2 cellular contexts compared by ENCODE assay signal in genomic region chr20:63858393-63859165, GRCh38.
TF ChIP-seq lines count a peak whose summit lies in the region.

No MANE protein-coding gene starts in this region.

TF ChIP-seq in A549, 52 proteins besides CTCF, POLR2A, EP300 and RAD21:
- TF ChIP-seq HDAC2 (IDR thresholded peaks at IDR 0.05): no peak
- no peak for TF ChIP-seq ZNF302 (CRISPR knock-in tag; IDR thresholded peaks at IDR 0.05)
- no peak for TF ChIP-seq TFCP2L1 (CRISPR knock-in tag; IDR thresholded peaks at IDR 0.05)
- TF ChIP-seq, protein P1, sequence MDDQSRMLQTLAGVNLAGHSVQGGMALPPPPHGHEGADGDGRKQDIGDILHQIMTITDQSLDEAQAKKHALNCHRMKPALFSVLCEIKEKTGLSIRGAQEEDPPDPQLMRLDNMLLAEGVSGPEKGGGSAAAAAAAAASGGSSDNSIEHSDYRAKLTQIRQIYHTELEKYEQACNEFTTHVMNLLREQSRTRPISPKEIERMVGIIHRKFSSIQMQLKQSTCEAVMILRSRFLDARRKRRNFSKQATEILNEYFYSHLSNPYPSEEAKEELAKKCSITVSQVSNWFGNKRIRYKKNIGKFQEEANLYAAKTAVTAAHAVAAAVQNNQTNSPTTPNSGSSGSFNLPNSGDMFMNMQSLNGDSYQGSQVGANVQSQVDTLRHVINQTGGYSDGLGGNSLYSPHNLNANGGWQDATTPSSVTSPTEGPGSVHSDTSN (IDR thresholded peaks at IDR 0.05): 0 out of 2 replicates have a peak, but pooled peaks have one; percentile 20
TF ChIP-seq in A549: peak in this region for 1.

TF ChIP-seq in GM12878, 131 proteins besides CTCF, POLR2A, EP300 and RAD21 (continues in another document):
- TF ChIP-seq, protein P2, sequence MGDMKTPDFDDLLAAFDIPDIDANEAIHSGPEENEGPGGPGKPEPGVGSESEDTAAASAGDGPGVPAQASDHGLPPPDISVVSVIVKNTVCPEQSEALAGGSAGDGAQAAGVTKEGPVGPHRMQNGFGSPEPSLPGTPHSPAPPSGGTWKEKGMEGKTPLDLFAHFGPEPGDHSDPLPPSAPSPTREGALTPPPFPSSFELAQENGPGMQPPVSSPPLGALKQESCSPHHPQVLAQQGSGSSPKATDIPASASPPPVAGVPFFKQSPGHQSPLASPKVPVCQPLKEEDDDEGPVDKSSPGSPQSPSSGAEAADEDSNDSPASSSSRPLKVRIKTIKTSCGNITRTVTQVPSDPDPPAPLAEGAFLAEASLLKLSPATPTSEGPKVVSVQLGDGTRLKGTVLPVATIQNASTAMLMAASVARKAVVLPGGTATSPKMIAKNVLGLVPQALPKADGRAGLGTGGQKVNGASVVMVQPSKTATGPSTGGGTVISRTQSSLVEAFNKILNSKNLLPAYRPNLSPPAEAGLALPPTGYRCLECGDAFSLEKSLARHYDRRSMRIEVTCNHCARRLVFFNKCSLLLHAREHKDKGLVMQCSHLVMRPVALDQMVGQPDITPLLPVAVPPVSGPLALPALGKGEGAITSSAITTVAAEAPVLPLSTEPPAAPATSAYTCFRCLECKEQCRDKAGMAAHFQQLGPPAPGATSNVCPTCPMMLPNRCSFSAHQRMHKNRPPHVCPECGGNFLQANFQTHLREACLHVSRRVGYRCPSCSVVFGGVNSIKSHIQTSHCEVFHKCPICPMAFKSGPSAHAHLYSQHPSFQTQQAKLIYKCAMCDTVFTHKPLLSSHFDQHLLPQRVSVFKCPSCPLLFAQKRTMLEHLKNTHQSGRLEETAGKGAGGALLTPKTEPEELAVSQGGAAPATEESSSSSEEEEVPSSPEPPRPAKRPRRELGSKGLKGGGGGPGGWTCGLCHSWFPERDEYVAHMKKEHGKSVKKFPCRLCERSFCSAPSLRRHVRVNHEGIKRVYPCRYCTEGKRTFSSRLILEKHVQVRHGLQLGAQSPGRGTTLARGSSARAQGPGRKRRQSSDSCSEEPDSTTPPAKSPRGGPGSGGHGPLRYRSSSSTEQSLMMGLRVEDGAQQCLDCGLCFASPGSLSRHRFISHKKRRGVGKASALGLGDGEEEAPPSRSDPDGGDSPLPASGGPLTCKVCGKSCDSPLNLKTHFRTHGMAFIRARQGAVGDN (IDR thresholded peaks at IDR 0.05): 0 out of 2 replicates have a peak, but pooled peaks have one; percentile 47
- TF ChIP-seq BRCA1 (IDR thresholded peaks at IDR 0.05; ENCODE audit: low read depth, low read length) (no peak), SREBF2 (IDR thresholded peaks at IDR 0.05; ENCODE audit: low read length) (no peak), NR2C1 (IDR thresholded peaks at IDR 0.05) (peak; percentile 60), POLR2AphosphoS5 (IDR thresholded peaks at IDR 0.05; ENCODE audit: low read length) (no peak), CHD1 (IDR thresholded peaks at IDR 0.05; ENCODE audit: low read depth, low read length) (no peak), TCF12 (IDR thresholded peaks at IDR 0.05; ENCODE audit: low read depth, low read length) (0 out of 2 replicates have a peak, but pooled peaks have one; percentile 27), SMAD5 (IDR thresholded peaks at IDR 0.05; ENCODE audit: low read depth) (no peak), NFXL1 (IDR thresholded peaks at IDR 0.05; ENCODE audit: borderline replicate concordance) (no peak), HDAC6 (IDR thresholded peaks at IDR 0.05; ENCODE audit: unreplicated experiment) (no peak), IKZF1 (conservative IDR thresholded peaks at IDR 0.05) (peak; percentile 59), IKZF2 (IDR thresholded peaks at IDR 0.05) (no peak; a peak in 1 of 4 replicates), DPF2 (IDR thresholded peaks at IDR 0.05) (no peak), MTA3 (IDR thresholded peaks at IDR 0.05; ENCODE audit: borderline replicate concordance, low read length) (no peak), EGR1 (IDR thresholded peaks at IDR 0.05; ENCODE audit: borderline replicate concordance in 1 of 2, low read depth in 2 of 2, low read length in 2 of 2) (peak in 1 of 2 experiments; percentile 78; a peak in 2 of 3 replicates), EZH2 (IDR thresholded peaks at IDR 0.05; ENCODE audit: borderline replicate concordance, control insufficient read depth, low read depth, low read length) (no peak), BMI1 (IDR thresholded peaks at IDR 0.05; ENCODE audit: borderline replicate concordance) (no peak), FOXM1 (IDR thresholded peaks at IDR 0.05; ENCODE audit: low read depth, low read length) (no peak), KAT2A (conservative IDR thresholded peaks at IDR 0.05; ENCODE audit: control insufficient read depth, low read depth, low read length) (no peak), E2F8 (IDR thresholded peaks at IDR 0.05; ENCODE audit: low read depth, partially characterized antibody) (no peak), LARP7 (IDR thresholded peaks at IDR 0.05) (no peak), ZBTB40 (IDR thresholded peaks at IDR 0.05; ENCODE audit: borderline replicate concordance) (no peak), NBN (IDR thresholded peaks at IDR 0.05) (no peak), TBL1XR1 (IDR thresholded peaks at IDR 0.05; ENCODE audit: low read depth, low read length) (no peak), MTA2 (IDR thresholded peaks at IDR 0.05; ENCODE audit: low read depth) (peak; percentile 29; the same call in 1 of the 2 replicates), HSF1 (IDR thresholded peaks at IDR 0.05; ENCODE audit: low read depth, low read length) (no peak), SREBF1 (IDR thresholded peaks at IDR 0.05; ENCODE audit: low read length) (no peak), ZBED1 (IDR thresholded peaks at IDR 0.05; ENCODE audit: borderline replicate concordance) (peak; percentile 9; the same call in 1 of the 2 replicates), TCF3 (IDR thresholded peaks at IDR 0.05; ENCODE audit: borderline replicate concordance, insufficient read depth, low read depth, low read length) (no peak), YY1 (IDR thresholded peaks at IDR 0.05; ENCODE audit: low read depth, low read length) (0 out of 2 replicates have a peak, but pooled peaks have one; percentile 25), ZSCAN29 (IDR thresholded peaks at IDR 0.05) (no peak), NR2F1 (conservative IDR thresholded peaks at IDR 0.05) (peak; percentile 97), NRF1 (conservative IDR thresholded peaks at IDR 0.05; ENCODE audit: low read depth, low read length) (no peak), STAT3 (IDR thresholded peaks at IDR 0.05; ENCODE audit: low read depth, low read length) (no peak)
- TF ChIP-seq, protein P3, sequence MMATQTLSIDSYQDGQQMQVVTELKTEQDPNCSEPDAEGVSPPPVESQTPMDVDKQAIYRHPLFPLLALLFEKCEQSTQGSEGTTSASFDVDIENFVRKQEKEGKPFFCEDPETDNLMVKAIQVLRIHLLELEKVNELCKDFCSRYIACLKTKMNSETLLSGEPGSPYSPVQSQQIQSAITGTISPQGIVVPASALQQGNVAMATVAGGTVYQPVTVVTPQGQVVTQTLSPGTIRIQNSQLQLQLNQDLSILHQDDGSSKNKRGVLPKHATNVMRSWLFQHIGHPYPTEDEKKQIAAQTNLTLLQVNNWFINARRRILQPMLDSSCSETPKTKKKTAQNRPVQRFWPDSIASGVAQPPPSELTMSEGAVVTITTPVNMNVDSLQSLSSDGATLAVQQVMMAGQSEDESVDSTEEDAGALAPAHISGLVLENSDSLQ (IDR thresholded peaks at IDR 0.05): no peak
- TF ChIP-seq, protein P4, sequence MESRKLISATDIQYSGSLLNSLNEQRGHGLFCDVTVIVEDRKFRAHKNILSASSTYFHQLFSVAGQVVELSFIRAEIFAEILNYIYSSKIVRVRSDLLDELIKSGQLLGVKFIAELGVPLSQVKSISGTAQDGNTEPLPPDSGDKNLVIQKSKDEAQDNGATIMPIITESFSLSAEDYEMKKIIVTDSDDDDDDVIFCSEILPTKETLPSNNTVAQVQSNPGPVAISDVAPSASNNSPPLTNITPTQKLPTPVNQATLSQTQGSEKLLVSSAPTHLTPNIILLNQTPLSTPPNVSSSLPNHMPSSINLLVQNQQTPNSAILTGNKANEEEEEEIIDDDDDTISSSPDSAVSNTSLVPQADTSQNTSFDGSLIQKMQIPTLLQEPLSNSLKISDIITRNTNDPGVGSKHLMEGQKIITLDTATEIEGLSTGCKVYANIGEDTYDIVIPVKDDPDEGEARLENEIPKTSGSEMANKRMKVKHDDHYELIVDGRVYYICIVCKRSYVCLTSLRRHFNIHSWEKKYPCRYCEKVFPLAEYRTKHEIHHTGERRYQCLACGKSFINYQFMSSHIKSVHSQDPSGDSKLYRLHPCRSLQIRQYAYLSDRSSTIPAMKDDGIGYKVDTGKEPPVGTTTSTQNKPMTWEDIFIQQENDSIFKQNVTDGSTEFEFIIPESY (IDR thresholded peaks at IDR 0.05): no peak
- TF ChIP-seq, protein P5, sequence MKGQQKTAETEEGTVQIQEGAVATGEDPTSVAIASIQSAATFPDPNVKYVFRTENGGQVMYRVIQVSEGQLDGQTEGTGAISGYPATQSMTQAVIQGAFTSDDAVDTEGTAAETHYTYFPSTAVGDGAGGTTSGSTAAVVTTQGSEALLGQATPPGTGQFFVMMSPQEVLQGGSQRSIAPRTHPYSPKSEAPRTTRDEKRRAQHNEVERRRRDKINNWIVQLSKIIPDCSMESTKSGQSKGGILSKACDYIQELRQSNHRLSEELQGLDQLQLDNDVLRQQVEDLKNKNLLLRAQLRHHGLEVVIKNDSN (IDR thresholded peaks at IDR 0.05; ENCODE audit: borderline replicate concordance, extremely low read length, insufficient read depth, low read depth, low read length): no peak
- TF ChIP-seq, protein P6, sequence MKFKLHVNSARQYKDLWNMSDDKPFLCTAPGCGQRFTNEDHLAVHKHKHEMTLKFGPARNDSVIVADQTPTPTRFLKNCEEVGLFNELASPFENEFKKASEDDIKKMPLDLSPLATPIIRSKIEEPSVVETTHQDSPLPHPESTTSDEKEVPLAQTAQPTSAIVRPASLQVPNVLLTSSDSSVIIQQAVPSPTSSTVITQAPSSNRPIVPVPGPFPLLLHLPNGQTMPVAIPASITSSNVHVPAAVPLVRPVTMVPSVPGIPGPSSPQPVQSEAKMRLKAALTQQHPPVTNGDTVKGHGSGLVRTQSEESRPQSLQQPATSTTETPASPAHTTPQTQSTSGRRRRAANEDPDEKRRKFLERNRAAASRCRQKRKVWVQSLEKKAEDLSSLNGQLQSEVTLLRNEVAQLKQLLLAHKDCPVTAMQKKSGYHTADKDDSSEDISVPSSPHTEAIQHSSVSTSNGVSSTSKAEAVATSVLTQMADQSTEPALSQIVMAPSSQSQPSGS (IDR thresholded peaks at IDR 0.05; ENCODE audit: low read length): no peak
- TF ChIP-seq, protein P7, sequence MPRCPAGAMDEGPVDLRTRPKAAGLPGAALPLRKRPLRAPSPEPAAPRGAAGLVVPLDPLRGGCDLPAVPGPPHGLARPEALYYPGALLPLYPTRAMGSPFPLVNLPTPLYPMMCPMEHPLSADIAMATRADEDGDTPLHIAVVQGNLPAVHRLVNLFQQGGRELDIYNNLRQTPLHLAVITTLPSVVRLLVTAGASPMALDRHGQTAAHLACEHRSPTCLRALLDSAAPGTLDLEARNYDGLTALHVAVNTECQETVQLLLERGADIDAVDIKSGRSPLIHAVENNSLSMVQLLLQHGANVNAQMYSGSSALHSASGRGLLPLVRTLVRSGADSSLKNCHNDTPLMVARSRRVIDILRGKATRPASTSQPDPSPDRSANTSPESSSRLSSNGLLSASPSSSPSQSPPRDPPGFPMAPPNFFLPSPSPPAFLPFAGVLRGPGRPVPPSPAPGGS (IDR thresholded peaks at IDR 0.05; ENCODE audit: borderline replicate concordance, insufficient read depth, low read depth, low read length, poor library complexity, severe bottlenecking): no peak
